Comparison of ENCODE assay signal across 28 cellular contexts in the genomic region with DNA sequence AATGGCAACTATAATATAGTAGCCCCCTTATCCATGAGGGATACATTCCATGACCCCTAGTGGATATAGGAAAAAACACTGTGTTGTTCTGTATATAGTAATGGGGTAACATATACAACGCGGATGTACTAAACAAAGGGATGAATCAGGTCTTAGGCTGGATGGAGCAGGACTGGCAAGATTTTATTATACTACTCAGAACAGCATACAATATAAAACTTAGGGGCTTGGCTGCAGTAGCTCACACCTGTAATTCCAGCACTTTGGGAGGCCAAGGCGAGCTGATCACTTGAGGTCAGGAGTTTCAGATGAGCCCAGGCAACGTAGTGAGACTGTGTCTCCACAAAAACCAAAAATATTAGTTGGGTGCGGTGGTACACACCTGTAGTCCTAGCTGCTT.
"Had no signal": no experiment of that assay in that cellular context is flagged by ENCODE, and none has a peak within 500 bp of the region (broad histone marks: within the 10 kb centered on the region; RNA-seq: fewer than 3 reads in every experiment).

No MANE protein-coding gene starts in this region.

- H3K36me3 ChIP-seq: prostate gland, uterus had no signal

- H3K4me2 ChIP-seq: hepatocyte had no signal

- DNase-seq: kidney glomerular epithelial cell; left cardiac atrium; left lung; lower lobe of right lung; mammary epithelial cell; mesenchymal stem cell; naive thymus-derived CD4-positive, alpha-beta T cell; nucleus accumbens; pancreas; posterior cingulate gyrus; retina; right cardiac atrium; stimulated activated CD4-positive, alpha-beta T cell treated with anti-CD3 and anti-CD28 coated beads, Interleukin-12 subunit alpha, Interleukin-12 subunit beta, amount 100 ng/mL, for 4 hours; stimulated activated CD4-positive, alpha-beta T cell treated with anti-CD3 and anti-CD28 coated beads, Interleukin-15, amount 100 ng/mL, for 24 hours; stimulated activated CD4-positive, alpha-beta T cell treated with anti-CD3 and anti-CD28 coated beads, Interleukin-2, amount 100 ng/mL, for 24 hours; stimulated activated CD4-positive, alpha-beta T cell treated with anti-CD3 and anti-CD28 coated beads, Interleukin-4, amount 100 ng/mL, for 24 hours; stimulated activated naive CD4-positive, alpha-beta T cell; tibial artery; uterus had no signal

- ATAC-seq: left cardiac atrium; left lung; lower lobe of right lung; naive thymus-derived CD4-positive, alpha-beta T cell; natural killer cell treated with Interleukin-12 subunit alpha and Interleukin-12 subunit beta and Interleukin-15 and Interleukin-18, amount 100 ng/mL, for 72 hours; pancreas; sciatic nerve; stimulated activated effector memory CD8-positive, alpha-beta T cell treated with anti-CD3 and anti-CD28 coated beads, Interleukin-12 subunit alpha, Interleukin-12 subunit beta, amount 100 ng/mL, for 72 hours had no signal

- FAIRE-seq: keratinocyte, pancreas had no signal

- H2AFZ ChIP-seq: hepatocyte had no signal

- H3K4me1 ChIP-seq: prostate gland, suprapubic skin, uterus had no signal

- H3K27me3 ChIP-seq: hepatocyte, left lung, pancreas, suprapubic skin, tibial artery, uterus had no signal

- H3K4me3 ChIP-seq: hepatocyte, left lung, lower lobe of right lung, pancreas, prostate gland, skin epidermis, suprapubic skin, thoracic aorta, tibial artery, uterus had no signal

- H3K27ac ChIP-seq: left lung, lower lobe of right lung, pancreas, prostate gland, skin epidermis, suprapubic skin, thoracic aorta, tibial artery, uterus had no signal

- H3K9me3 ChIP-seq: left lung, lower lobe of right lung, pancreas, prostate gland, suprapubic skin, thoracic aorta, tibial artery, uterus had no signal
